Comparison of ENCODE assay signal across 8 cellular contexts in the genomic region with DNA sequence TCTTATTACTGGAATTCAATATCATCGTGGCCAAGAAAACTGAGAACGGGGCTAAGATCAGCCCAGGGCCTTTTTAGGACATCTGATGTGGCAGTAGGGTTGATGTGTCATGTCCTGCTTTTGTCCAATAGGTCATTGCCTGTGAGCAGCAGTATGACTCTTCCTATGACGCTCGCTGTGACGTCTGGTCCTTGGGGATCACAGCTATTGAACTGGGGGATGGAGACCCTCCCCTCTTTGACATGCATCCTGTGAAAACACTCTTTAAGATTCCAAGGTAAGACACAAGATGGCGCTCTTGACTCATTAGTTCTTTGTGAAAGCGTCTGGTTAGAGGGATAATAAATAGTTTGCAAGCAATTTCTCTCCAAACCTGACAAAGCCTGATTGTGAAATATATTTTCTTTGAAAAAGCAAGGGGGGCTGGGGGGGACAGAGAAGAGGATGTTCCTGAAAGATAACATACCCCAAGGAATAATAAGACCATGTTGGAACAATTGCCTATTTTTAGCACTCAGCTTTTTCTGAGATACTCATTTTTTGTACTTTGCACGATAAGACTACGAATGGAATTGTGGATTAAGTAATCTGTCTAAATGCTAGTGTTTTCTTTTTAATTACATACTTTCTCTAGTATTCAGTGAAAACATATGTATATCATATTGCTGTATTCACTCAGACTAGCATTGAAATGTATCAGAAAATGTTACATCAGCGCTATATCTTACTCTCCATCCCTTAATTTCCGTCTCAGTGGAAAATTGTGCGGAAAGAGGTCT. TPM values are rescaled to one million over a fixed set of nuclear protein-coding genes. Genes with fewer than 3 reads are reported as not detected.
A peak's percentile ranks its signal among the peaks of the same experiment; 100 is the strongest.
DNase-seq lines count a peak whose midpoint lies in the region; ATAC-seq and TF ChIP-seq lines count a peak whose summit lies in the region.

No MANE protein-coding gene starts in this region.

- no peaks in the 10 kb centered on the region for H3K36me3 Mint-ChIP-seq in activated T-cell treated with anti-CD3 and anti-CD28 coated beads, Interleukin-2, amount 50 U/mL, for 24 hours (ENCODE audit: low read depth)

- no peak overlapping the region for H3K4me3 Mint-ChIP-seq in activated T-cell treated with anti-CD3 and anti-CD28 coated beads, Interleukin-2, amount 50 U/mL, for 24 hours

- H3K79me2 ChIP-seq in smooth muscle cell (ENCODE audit: low read depth): no peaks in the 10 kb centered on the region

- H3K27me3 Mint-ChIP-seq in activated T-cell treated with anti-CD3 and anti-CD28 coated beads, Interleukin-2, amount 50 U/mL, for 24 hours: peaks cover 24% of the 10 kb centered on the region

- no peaks in the 10 kb centered on the region for H3F3A ChIP-seq in smooth muscle cell (ENCODE audit: low read depth)

- no peaks in the 10 kb centered on the region for H4K20me1 ChIP-seq in smooth muscle cell (ENCODE audit: low read depth)

- no peak overlapping the region for H2AFZ ChIP-seq in smooth muscle cell (ENCODE audit: low read depth)

- no peak overlapping the region for H3K4me3 ChIP-seq in smooth muscle cell

- H3K4me1 ChIP-seq in smooth muscle cell (ENCODE audit: low read depth): no peaks in the 10 kb centered on the region

- H3K9ac ChIP-seq in smooth muscle cell (ENCODE audit: low read depth): no peak overlapping the region

- no peaks in the 10 kb centered on the region for H3K9me3 Mint-ChIP-seq in activated T-cell treated with anti-CD3 and anti-CD28 coated beads, Interleukin-2, amount 50 U/mL, for 24 hours

- H3K27ac ChIP-seq in smooth muscle cell (ENCODE audit: low read depth): no peak overlapping the region

- no peak overlapping the region for H3K27ac Mint-ChIP-seq in activated T-cell treated with anti-CD3 and anti-CD28 coated beads, Interleukin-2, amount 50 U/mL, for 24 hours

- WGBS in smooth muscle cell (ENCODE audit: low lambda C conversion rate): 54% methylated on average over 12 of the region's 12 CpGs

- peak; percentile 48 for DNase-seq in AG08395 (ENCODE audit: low spot score)
- peak; percentile 38 for DNase-seq in GM10266 (ENCODE audit: extremely low spot score)
- DNase-seq in NCI-H1436 treated with DMSO at 0.1 percent for 48 hours (lab: John Stamatoyannopoulos, UW): peak; percentile 64
- peak; percentile 51 for DNase-seq in SW480 (ENCODE audit: low spot score)
- peak; percentile 31 for DNase-seq in germinal center (ENCODE audit: low spot score)
- no peak for DNase-seq in smooth muscle cell (lab: John Stamatoyannopoulos, UW; ENCODE audit: unreplicated experiment)
- DNase-seq in activated T-cell treated with anti-CD3 and anti-CD28 coated beads, Interleukin-2, amount 50 U/mL, for 24 hours: no peak

- TF ChIP-seq CTCF in GM10266 (IDR thresholded peaks at IDR 0.05; ENCODE audit: control insufficient read depth, insufficient read depth, low read depth, missing control alignments) (peak; percentile 57), smooth muscle cell (IDR thresholded peaks at IDR 0.05; ENCODE audit: borderline replicate concordance, insufficient read depth, poor library complexity, severe bottlenecking) (peak; percentile 65)

- H3K4me1 Mint-ChIP-seq in activated T-cell treated with anti-CD3 and anti-CD28 coated beads, Interleukin-2, amount 50 U/mL, for 24 hours (ENCODE audit: low read depth): no peaks in the 10 kb centered on the region

- H3K27me3 ChIP-seq in smooth muscle cell (ENCODE audit: low read depth): no peaks in the 10 kb centered on the region

- no peak overlapping the region for H3K4me2 ChIP-seq in smooth muscle cell

- no peaks in the 10 kb centered on the region for H3K36me3 ChIP-seq in smooth muscle cell (ENCODE audit: low read depth)

- ATAC-seq in HG02973 (IDR thresholded peaks at IDR 0.05; ENCODE audit: unreplicated experiment): no peak

- no peaks in the 10 kb centered on the region for H3K9me3 ChIP-seq in smooth muscle cell (replicated peaks; ENCODE audit: low read depth)

RNA-seq across cellular contexts. Expression of a gene that starts 58.1 kb away (rescaled TPM):
- 1.3 and 3.1 TPM in 2 replicates for total RNA-seq in smooth muscle cell
- polyA plus RNA-seq in smooth muscle cell: 0.47 and 1.3 TPM in 2 replicates

Comparison
In these comparisons a context has a peak if more than half of its experiments do, and no peak if none do; other contexts are left out.
1. DNase-seq: peak in AG08395 (single experiment), GM10266 (single experiment), NCI-H1436 treated with DMSO at 0.1 percent for 48 hours (single experiment), SW480 (single experiment) and germinal center (single experiment); none in smooth muscle cell (single experiment) and activated T-cell treated with anti-CD3 and anti-CD28 coated beads, Interleukin-2, amount 50 U/mL, for 24 hours (single experiment).